Comparison of ENCODE assay signal across 24 cellular contexts in the genomic region with DNA sequence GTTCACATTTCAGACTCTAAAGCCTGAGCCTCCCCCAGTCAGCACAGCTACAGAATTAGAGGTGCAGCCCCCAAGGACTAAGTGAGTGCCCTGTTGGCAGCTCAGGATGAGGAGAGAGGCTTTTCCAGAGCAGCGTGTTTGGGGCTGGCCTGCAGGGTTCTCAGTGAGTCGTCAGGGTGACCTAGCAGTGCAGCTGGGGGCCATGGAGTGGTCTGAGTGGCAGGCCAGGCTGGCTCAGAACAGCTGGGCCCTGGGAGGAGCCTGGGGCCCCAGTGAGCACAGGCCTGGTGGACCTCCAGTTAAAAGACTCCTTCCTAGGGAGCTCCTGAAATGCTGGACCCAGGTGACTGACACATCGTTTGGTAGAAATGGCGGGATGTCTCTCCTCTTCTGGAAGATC.
"Had no signal": no experiment of that assay in that cellular context is flagged by ENCODE, and none has a peak within 500 bp of the region (broad histone marks: within the 10 kb centered on the region; RNA-seq: fewer than 3 reads in every experiment).

No MANE protein-coding gene starts in this region.

- H3K27me3 ChIP-seq: adrenal gland, breast epithelium, gastroesophageal sphincter, sigmoid colon, spleen, upper lobe of right lung had no signal

- DNase-seq: activated B cell treated with CpG ODN at 0.5 μM for 24 hours; activated CD4-positive, alpha-beta T cell treated with anti-CD3 and anti-CD28 coated beads for 4 hours; activated CD8-positive, alpha-beta memory T cell treated with anti-CD3 and anti-CD28 coated beads, Interleukin-2, amount 50 U/mL, for 48 hours; activated CD8-positive, alpha-beta T cell treated with anti-CD3 and anti-CD28 coated beads, Interleukin-2, amount 10 ng/mL, durations not matched to agents 7 days and 5 days; activated gamma-delta T cell; activated T-cell treated with anti-CD3 and anti-CD28 coated beads, Interleukin-2, amount 50 U/mL, for 48 hours; adrenal gland; cerebellar nuclear complex; effector CD4-positive, alpha-beta T cell; heart left ventricle; immature natural killer cell; mesenchymal stem cell; naive thymus-derived CD8-positive, alpha-beta T cell; sigmoid colon; spleen; stimulated activated CD4-positive, alpha-beta T cell treated with anti-CD3 and anti-CD28 coated beads, Interleukin-4, amount 100 ng/mL, for 4 hours; stimulated activated naive B cell treated with anti-CD40 and anti-IgM and Interleukin-4, amounts not matched to agents 10 μg/mL and 1 μg/mL and 100 μg/mL, for 72 hours; upper lobe of right lung had no signal

- H3K4me1 ChIP-seq: adrenal gland, breast epithelium, esophagus muscularis mucosa, gastroesophageal sphincter, sigmoid colon, spleen, upper lobe of right lung had no signal

- H3K27ac ChIP-seq: adrenal gland, breast epithelium, esophagus muscularis mucosa, gastroesophageal sphincter, heart left ventricle, neutrophil, sigmoid colon, spleen, thoracic aorta, upper lobe of right lung had no signal

- H3K4me3 Mint-ChIP-seq: activated B cell treated with CpG ODN at 0.5 μM for 24 hours; activated CD8-positive, alpha-beta T cell treated with anti-CD3 and anti-CD28 coated beads, Interleukin-2, amount 10 ng/mL, durations not matched to agents 7 days and 5 days; activated naive CD4-positive, alpha-beta T cell treated with anti-CD3 and anti-CD28 coated beads, Interleukin-2, amount 50 U/mL, for 24 hours; immature natural killer cell; naive thymus-derived CD8-positive, alpha-beta T cell; stimulated activated naive B cell treated with anti-CD40 and anti-IgM and Interleukin-4, amounts not matched to agents 10 μg/mL and 1 μg/mL and 100 μg/mL, for 72 hours had no signal

- H3K27ac Mint-ChIP-seq: activated B cell treated with CpG ODN at 0.5 μM for 24 hours; activated CD8-positive, alpha-beta T cell treated with anti-CD3 and anti-CD28 coated beads, Interleukin-2, amount 10 ng/mL, durations not matched to agents 7 days and 5 days; activated naive CD4-positive, alpha-beta T cell treated with anti-CD3 and anti-CD28 coated beads, Interleukin-2, amount 50 U/mL, for 24 hours; immature natural killer cell; naive thymus-derived CD8-positive, alpha-beta T cell; stimulated activated naive B cell treated with anti-CD40 and anti-IgM and Interleukin-4, amounts not matched to agents 10 μg/mL and 1 μg/mL and 100 μg/mL, for 72 hours had no signal

- H3K4me3 ChIP-seq: adrenal gland, breast epithelium, esophagus muscularis mucosa, gastroesophageal sphincter, heart left ventricle, sigmoid colon, spleen, thoracic aorta, upper lobe of right lung had no signal

- H3K9me3 ChIP-seq: breast epithelium, gastroesophageal sphincter, neutrophil, sigmoid colon, upper lobe of right lung had no signal

- H3K4me1 Mint-ChIP-seq: activated B cell treated with CpG ODN at 0.5 μM for 24 hours; activated naive CD4-positive, alpha-beta T cell treated with anti-CD3 and anti-CD28 coated beads, Interleukin-2, amount 50 U/mL, for 24 hours; immature natural killer cell; naive thymus-derived CD8-positive, alpha-beta T cell had no signal

- ATAC-seq: activated CD8-positive, alpha-beta T cell treated with anti-CD3 and anti-CD28 coated beads, Interleukin-2, amount 10 ng/mL, durations not matched to agents 7 days and 5 days; gastroesophageal sphincter; heart left ventricle; naive thymus-derived CD8-positive, alpha-beta T cell; stimulated activated naive B cell treated with anti-CD40 and anti-IgM and Interleukin-4, amounts not matched to agents 10 μg/mL and 1 μg/mL and 100 μg/mL, for 72 hours; upper lobe of right lung had no signal

- H3K36me3 ChIP-seq: adrenal gland, breast epithelium, esophagus muscularis mucosa, gastroesophageal sphincter, heart left ventricle, neutrophil, sigmoid colon, spleen, thoracic aorta, upper lobe of right lung had no signal
